10 cellular contexts compared by ENCODE assay signal in genomic region chr10:93757766-93758509, GRCh38.
DNase-seq lines count a peak whose midpoint lies in the region; ATAC-seq and TF ChIP-seq lines count a peak whose summit lies in the region.
"Had no signal": no experiment of that assay in that cellular context is flagged by ENCODE, and none has a peak within 500 bp of the region (broad histone marks: within the 10 kb centered on the region; RNA-seq: fewer than 3 reads in every experiment).

Gene LGI1 (plus strand): TSS chr10:93757936. CDS start chr10:93758145, 209 bp downstream.

- TF ChIP-seq POLR2A in GM18505 (IDR thresholded peaks at IDR 0.05; ENCODE audit: borderline replicate concordance, extremely low read depth, insufficient read depth, insufficient read length) = no peak

- TF ChIP-seq CTCF in retinal pigment epithelial cell (conservative IDR thresholded peaks at IDR 0.05; ENCODE audit: low read depth, low read length) = no peak

- CTCF ChIA-PET in HEK293T (lab: Yijun Ruan, JAX) = interaction anchor here (0.6 to 3.9 kb wide), 5 partner anchors 12 to 562 kb away, joined by 3 to 26 read pairs (median 4); no protein-coding TSS in a partner anchor

- peak; percentile 49 for DNase-seq in HEK293T (ENCODE audit: extremely low spot score)
- peak in 45 of 61 donors; percentile 19 to 88 (median 54) for DNase-seq in caudate nucleus (lab: John Stamatoyannopoulos, UW)
- peak; percentile 71 for DNase-seq in islet precursor cell
- no peak for DNase-seq in retinal pigment epithelial cell (ENCODE audit: low read depth)
- no peak for DNase-seq in globus pallidus (ENCODE audit: low spot score)
- DNase-seq in activated T-cell treated with anti-CD3 and anti-CD28 coated beads, Interleukin-2, amount 50 U/mL, for 1 hour = no peak
- DNase-seq: activated T-cell treated with anti-CD3 and anti-CD28 coated beads, Interleukin-2, amount 50 U/mL, for 24 hours; T1000 had no signal

- H3K27ac ChIP-seq in caudate nucleus (ENCODE audit: low read depth, low read length) = peak within 1 kb of the TSS; percentile 79

- ATAC-seq in HG02885 (IDR thresholded peaks at IDR 0.05; ENCODE audit: poor library complexity, unreplicated experiment) (no peak), GM18505 (IDR thresholded peaks at IDR 0.05; ENCODE audit: unreplicated experiment) (no peak)

- peak within 1 kb of the TSS; percentile 1 for H3K4me3 ChIP-seq in retinal pigment epithelial cell (ENCODE audit: low read length)

- POLR2A ChIA-PET in HEK293T (lab: Yijun Ruan, JAX) = interaction anchor here (0.7 to 1.3 kb wide), 3 partner anchors 9 to 55 kb away, joined by 3 to 4 read pairs (median 4); partner anchors contain the start of gene FRA10AC1

TF ChIP-seq in HEK293T, 16 proteins besides CTCF, POLR2A, EP300 and RAD21:
- TF ChIP-seq NFRKB (IDR thresholded peaks at IDR 0.05) (no peak), BHLHE40 (IDR thresholded peaks at IDR 0.05; ENCODE audit: borderline replicate concordance) (no peak), CTBP1 (IDR thresholded peaks at IDR 0.05; ENCODE audit: borderline replicate concordance) (no peak), ELF4 (IDR thresholded peaks at IDR 0.05) (no peak), TARDBP (IDR thresholded peaks at IDR 0.05) (no peak), SP1 (IDR thresholded peaks at IDR 0.05) (no peak), HDGF (IDR thresholded peaks at IDR 0.05; ENCODE audit: borderline replicate concordance) (no peak), FOXK2 (IDR thresholded peaks at IDR 0.05) (no peak), ARNT (IDR thresholded peaks at IDR 0.05) (no peak), L3MBTL2 (conservative IDR thresholded peaks at IDR 0.05) (no peak), FOXM1 (IDR thresholded peaks at IDR 0.05; ENCODE audit: borderline replicate concordance) (no peak), LEF1 (IDR thresholded peaks at IDR 0.05; ENCODE audit: borderline replicate concordance) (no peak), PKNOX1 (IDR thresholded peaks at IDR 0.05) (no peak), ZNF384 (IDR thresholded peaks at IDR 0.05) (no peak)

Comparison
In these comparisons a context has a peak if more than half of its experiments do, and no peak if none do; other contexts are left out.
1. DNase-seq: peak in HEK293T (single experiment), caudate nucleus (45 of 61) and islet precursor cell (single experiment); none in retinal pigment epithelial cell (single experiment), globus pallidus (single experiment) and activated T-cell treated with anti-CD3 and anti-CD28 coated beads, Interleukin-2, amount 50 U/mL, for 1 hour (single experiment).